In genomic region chr11:118883368-118884071, GRCh38 we compare ENCODE assay signal across 1 cellular context.
TF ChIP-seq lines count a peak whose summit lies in the region.

A gene with protein sequence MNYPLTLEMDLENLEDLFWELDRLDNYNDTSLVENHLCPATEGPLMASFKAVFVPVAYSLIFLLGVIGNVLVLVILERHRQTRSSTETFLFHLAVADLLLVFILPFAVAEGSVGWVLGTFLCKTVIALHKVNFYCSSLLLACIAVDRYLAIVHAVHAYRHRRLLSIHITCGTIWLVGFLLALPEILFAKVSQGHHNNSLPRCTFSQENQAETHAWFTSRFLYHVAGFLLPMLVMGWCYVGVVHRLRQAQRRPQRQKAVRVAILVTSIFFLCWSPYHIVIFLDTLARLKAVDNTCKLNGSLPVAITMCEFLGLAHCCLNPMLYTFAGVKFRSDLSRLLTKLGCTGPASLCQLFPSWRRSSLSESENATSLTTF (plus strand): TSS chr11:118883892. CDS start chr11:118883942, 50 bp downstream.

TF ChIP-seq in K562, 482 proteins besides CTCF, POLR2A, EP300 and RAD21 (continued from another document):
- TF ChIP-seq ZBTB33 (CRISPR knock-in tag; IDR thresholded peaks at IDR 0.05) (peak; percentile 71), TSHZ1 (CRISPR knock-in tag; IDR thresholded peaks at IDR 0.05) (no peak), FOSL1 (tag; conservative IDR thresholded peaks at IDR 0.05) (peak; percentile 35; the same call in 1 of the 2 replicates), SPI1 (IDR thresholded peaks at IDR 0.05; ENCODE audit: borderline replicate concordance, low read depth, low read length) (no peak)
